ENCODE assay signal across 10 cellular contexts in the genomic region with DNA sequence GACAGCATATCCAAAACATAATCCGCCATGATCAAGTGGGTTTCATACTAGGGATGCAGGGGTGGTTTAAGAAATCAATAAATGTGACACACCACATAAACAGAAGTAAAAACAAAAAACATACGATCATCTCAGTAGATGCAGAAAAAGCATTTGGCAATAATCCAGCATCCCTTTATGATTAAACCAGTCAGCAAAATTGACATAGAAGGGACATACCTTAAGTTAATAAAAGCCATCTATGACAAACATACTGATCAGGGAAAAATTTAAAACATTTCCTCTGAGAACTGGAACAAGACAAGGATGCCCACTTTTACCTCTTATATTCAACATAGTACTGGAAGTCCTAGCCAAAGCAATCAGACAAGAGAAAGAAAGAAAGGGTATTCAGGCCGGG.
"Had no signal": no experiment of that assay in that cellular context is flagged by ENCODE, and none has a peak within 500 bp of the region (broad histone marks: within the 10 kb centered on the region; RNA-seq: fewer than 3 reads in every experiment).

No MANE protein-coding gene starts in this region.

- H2AFZ ChIP-seq: GM23248, GM23338 had no signal

- ATAC-seq: GM23338, HCT116 had no signal

- H3K4me2 ChIP-seq: GM23338 had no signal

- H3K4me3 ChIP-seq: GM23248, GM23338, HAP-1 had no signal

- H3K9me3 ChIP-seq: HAP-1 had no signal

- H3K36me3 ChIP-seq: HAP-1 had no signal

- H3K9ac ChIP-seq: GM23248 had no signal

- FAIRE-seq: H1, H54 had no signal

- H3K27ac ChIP-seq: GM23248 had no signal

- DNase-seq: GM23248, H7, H9, HCEC 1CT, HFFc6 had no signal

- H3K4me1 ChIP-seq: HAP-1 had no signal
